In the genomic region with DNA sequence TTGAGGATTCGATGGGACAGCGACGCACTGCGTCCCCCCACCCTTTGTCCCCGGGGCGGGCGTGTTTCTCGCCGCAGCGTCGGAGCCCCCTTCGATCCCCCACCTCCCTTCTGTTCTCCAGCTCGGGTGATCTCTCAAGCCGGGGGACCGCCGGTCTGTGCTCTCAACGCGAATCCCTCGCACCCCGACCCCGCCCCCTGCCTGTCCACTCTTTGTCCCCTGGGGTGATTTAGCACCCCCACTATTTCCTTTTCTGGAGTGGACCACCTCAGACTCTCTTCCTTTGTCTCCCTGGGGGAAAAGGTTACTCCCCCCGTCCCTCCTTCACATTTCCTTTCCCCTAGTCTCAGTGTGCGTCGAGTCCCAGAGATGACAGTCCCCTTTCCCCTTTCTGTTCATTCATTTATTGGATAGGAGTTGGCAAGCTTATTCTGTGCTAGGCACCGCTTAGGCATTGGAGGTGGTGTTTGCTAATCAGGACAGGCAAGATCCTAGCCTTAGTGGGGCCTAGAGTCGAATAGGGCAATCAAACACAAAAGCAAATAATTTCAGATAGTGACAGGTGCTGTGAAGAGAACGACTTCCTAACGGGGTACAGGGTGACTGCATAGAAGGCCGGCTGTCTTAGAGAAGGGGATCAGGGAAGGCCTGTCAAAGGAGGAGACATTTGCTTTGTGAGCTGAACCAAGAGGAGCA, we compare ENCODE assay signal across 1 cellular context.
TF ChIP-seq lines count a peak whose summit lies in the region.

No MANE protein-coding gene starts in this region.

TF ChIP-seq in K562, 482 proteins besides CTCF, POLR2A, EP300 and RAD21 (continued from another document and continues in another):
- TF ChIP-seq, protein P1, sequence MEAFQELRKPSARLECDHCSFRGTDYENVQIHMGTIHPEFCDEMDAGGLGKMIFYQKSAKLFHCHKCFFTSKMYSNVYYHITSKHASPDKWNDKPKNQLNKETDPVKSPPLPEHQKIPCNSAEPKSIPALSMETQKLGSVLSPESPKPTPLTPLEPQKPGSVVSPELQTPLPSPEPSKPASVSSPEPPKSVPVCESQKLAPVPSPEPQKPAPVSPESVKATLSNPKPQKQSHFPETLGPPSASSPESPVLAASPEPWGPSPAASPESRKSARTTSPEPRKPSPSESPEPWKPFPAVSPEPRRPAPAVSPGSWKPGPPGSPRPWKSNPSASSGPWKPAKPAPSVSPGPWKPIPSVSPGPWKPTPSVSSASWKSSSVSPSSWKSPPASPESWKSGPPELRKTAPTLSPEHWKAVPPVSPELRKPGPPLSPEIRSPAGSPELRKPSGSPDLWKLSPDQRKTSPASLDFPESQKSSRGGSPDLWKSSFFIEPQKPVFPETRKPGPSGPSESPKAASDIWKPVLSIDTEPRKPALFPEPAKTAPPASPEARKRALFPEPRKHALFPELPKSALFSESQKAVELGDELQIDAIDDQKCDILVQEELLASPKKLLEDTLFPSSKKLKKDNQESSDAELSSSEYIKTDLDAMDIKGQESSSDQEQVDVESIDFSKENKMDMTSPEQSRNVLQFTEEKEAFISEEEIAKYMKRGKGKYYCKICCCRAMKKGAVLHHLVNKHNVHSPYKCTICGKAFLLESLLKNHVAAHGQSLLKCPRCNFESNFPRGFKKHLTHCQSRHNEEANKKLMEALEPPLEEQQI (IDR thresholded peaks at IDR 0.05), result no peak
- TF ChIP-seq POLR2G (IDR thresholded peaks at IDR 0.05; ENCODE audit: low read depth, low read length) (no peak), ATF4 (CRISPR knock-in tag; IDR thresholded peaks at IDR 0.05) (no peak), CHD1 (IDR thresholded peaks at IDR 0.05; ENCODE audit: low read length) (peak; percentile 57), OTX1 (CRISPR knock-in tag; IDR thresholded peaks at IDR 0.05) (no peak), GATAD2B (IDR thresholded peaks at IDR 0.05; ENCODE audit: borderline replicate concordance) (no peak), SNAPC5 (CRISPR knock-in tag; IDR thresholded peaks at IDR 0.05) (no peak), ZBTB2 (IDR thresholded peaks at IDR 0.05) (no peak), C11orf30 (IDR thresholded peaks at IDR 0.05; ENCODE audit: low read depth) (no peak), ZNF639 (CRISPR knock-in tag; conservative IDR thresholded peaks at IDR 0.05 in 1 of 2, IDR thresholded peaks at IDR 0.05 in 1 of 2) (no peak), PPARD (CRISPR knock-in tag; IDR thresholded peaks at IDR 0.05) (no peak), HDAC1 (IDR thresholded peaks at IDR 0.05) (peak in 1 of 2 experiments; percentile 43; a peak in 2 of 4 replicates), IFI16 (CRISPR knock-in tag; IDR thresholded peaks at IDR 0.05) (no peak), ETV5 (CRISPR knock-in tag; IDR thresholded peaks at IDR 0.05; ENCODE audit: low read depth) (no peak), U2AF1 (optimal IDR thresholded peaks at IDR 0.05; ENCODE audit: low read depth, low read length) (no peak), GTF2A2 (tag; IDR thresholded peaks at IDR 0.05) (no peak), ADNP (tag; IDR thresholded peaks at IDR 0.05) (no peak), CC2D1A (IDR thresholded peaks at IDR 0.05) (no peak), ZBTB43 (CRISPR knock-in tag; IDR thresholded peaks at IDR 0.05) (0 out of 2 replicates have a peak, but pooled peaks have one; percentile 33), PHB (CRISPR knock-in tag; IDR thresholded peaks at IDR 0.05) (no peak), SMAD4 (CRISPR knock-in tag; conservative IDR thresholded peaks at IDR 0.05) (no peak), MIER1 (IDR thresholded peaks at IDR 0.05; ENCODE audit: low read depth) (no peak), NR2C2 (CRISPR knock-in tag; IDR thresholded peaks at IDR 0.05) (no peak), NR2C2 (tag; IDR thresholded peaks at IDR 0.05) (no peak), CGGBP1 (CRISPR knock-in tag; IDR thresholded peaks at IDR 0.05) (no peak), KHSRP (IDR thresholded peaks at IDR 0.05) (no peak), ZNF778 (CRISPR knock-in tag; IDR thresholded peaks at IDR 0.05) (no peak), KAT8 (IDR thresholded peaks at IDR 0.05; ENCODE audit: low read depth) (no peak)
- TF ChIP-seq, protein P2, sequence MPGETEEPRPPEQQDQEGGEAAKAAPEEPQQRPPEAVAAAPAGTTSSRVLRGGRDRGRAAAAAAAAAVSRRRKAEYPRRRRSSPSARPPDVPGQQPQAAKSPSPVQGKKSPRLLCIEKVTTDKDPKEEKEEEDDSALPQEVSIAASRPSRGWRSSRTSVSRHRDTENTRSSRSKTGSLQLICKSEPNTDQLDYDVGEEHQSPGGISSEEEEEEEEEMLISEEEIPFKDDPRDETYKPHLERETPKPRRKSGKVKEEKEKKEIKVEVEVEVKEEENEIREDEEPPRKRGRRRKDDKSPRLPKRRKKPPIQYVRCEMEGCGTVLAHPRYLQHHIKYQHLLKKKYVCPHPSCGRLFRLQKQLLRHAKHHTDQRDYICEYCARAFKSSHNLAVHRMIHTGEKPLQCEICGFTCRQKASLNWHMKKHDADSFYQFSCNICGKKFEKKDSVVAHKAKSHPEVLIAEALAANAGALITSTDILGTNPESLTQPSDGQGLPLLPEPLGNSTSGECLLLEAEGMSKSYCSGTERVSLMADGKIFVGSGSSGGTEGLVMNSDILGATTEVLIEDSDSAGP (CRISPR knock-in tag; IDR thresholded peaks at IDR 0.05), result no peak
- TF ChIP-seq, protein P3, sequence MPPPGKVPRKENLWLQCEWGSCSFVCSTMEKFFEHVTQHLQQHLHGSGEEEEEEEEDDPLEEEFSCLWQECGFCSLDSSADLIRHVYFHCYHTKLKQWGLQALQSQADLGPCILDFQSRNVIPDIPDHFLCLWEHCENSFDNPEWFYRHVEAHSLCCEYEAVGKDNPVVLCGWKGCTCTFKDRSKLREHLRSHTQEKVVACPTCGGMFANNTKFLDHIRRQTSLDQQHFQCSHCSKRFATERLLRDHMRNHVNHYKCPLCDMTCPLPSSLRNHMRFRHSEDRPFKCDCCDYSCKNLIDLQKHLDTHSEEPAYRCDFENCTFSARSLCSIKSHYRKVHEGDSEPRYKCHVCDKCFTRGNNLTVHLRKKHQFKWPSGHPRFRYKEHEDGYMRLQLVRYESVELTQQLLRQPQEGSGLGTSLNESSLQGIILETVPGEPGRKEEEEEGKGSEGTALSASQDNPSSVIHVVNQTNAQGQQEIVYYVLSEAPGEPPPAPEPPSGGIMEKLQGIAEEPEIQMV (tag; conservative IDR thresholded peaks at IDR 0.05; ENCODE audit: low read depth), result no peak
- TF ChIP-seq, protein P4, sequence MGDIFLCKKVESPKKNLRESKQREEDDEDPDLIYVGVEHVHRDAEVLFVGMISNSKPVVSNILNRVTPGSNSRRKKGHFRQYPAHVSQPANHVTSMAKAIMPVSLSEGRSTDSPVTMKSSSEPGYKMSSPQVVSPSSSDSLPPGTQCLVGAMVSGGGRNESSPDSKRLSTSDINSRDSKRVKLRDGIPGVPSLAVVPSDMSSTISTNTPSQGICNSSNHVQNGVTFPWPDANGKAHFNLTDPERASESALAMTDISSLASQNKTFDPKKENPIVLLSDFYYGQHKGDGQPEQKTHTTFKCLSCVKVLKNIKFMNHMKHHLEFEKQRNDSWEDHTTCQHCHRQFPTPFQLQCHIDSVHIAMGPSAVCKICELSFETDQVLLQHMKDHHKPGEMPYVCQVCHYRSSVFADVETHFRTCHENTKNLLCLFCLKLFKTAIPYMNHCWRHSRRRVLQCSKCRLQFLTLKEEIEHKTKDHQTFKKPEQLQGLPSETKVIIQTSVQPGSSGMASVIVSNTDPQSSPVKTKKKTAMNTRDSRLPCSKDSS (IDR thresholded peaks at IDR 0.05; ENCODE audit: low read depth, partially characterized antibody), result no peak
- TF ChIP-seq, protein P5, sequence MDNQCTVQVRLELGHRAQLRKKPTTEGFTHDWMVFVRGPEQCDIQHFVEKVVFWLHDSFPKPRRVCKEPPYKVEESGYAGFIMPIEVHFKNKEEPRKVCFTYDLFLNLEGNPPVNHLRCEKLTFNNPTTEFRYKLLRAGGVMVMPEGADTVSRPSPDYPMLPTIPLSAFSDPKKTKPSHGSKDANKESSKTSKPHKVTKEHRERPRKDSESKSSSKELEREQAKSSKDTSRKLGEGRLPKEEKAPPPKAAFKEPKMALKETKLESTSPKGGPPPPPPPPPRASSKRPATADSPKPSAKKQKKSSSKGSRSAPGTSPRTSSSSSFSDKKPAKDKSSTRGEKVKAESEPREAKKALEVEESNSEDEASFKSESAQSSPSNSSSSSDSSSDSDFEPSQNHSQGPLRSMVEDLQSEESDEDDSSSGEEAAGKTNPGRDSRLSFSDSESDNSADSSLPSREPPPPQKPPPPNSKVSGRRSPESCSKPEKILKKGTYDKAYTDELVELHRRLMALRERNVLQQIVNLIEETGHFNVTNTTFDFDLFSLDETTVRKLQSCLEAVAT (IDR thresholded peaks at IDR 0.05), result 0 out of 4 replicates have a peak, but pooled peaks of 1 of the 2 experiments have one; percentile 15
- TF ChIP-seq, protein P6, sequence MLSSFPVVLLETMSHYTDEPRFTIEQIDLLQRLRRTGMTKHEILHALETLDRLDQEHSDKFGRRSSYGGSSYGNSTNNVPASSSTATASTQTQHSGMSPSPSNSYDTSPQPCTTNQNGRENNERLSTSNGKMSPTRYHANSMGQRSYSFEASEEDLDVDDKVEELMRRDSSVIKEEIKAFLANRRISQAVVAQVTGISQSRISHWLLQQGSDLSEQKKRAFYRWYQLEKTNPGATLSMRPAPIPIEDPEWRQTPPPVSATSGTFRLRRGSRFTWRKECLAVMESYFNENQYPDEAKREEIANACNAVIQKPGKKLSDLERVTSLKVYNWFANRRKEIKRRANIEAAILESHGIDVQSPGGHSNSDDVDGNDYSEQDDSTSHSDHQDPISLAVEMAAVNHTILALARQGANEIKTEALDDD (IDR thresholded peaks at IDR 0.05), result no peak
- TF ChIP-seq, protein P7, sequence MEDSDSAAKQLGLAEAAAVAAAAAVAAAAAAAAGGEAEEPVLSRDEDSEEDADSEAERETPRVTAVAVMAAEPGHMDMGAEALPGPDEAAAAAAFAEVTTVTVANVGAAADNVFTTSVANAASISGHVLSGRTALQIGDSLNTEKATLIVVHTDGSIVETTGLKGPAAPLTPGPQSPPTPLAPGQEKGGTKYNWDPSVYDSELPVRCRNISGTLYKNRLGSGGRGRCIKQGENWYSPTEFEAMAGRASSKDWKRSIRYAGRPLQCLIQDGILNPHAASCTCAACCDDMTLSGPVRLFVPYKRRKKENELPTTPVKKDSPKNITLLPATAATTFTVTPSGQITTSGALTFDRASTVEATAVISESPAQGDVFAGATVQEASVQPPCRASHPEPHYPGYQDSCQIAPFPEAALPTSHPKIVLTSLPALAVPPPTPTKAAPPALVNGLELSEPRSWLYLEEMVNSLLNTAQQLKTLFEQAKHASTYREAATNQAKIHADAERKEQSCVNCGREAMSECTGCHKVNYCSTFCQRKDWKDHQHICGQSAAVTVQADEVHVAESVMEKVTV (CRISPR knock-in tag; IDR thresholded peaks at IDR 0.05), result no peak
- TF ChIP-seq, protein P8, sequence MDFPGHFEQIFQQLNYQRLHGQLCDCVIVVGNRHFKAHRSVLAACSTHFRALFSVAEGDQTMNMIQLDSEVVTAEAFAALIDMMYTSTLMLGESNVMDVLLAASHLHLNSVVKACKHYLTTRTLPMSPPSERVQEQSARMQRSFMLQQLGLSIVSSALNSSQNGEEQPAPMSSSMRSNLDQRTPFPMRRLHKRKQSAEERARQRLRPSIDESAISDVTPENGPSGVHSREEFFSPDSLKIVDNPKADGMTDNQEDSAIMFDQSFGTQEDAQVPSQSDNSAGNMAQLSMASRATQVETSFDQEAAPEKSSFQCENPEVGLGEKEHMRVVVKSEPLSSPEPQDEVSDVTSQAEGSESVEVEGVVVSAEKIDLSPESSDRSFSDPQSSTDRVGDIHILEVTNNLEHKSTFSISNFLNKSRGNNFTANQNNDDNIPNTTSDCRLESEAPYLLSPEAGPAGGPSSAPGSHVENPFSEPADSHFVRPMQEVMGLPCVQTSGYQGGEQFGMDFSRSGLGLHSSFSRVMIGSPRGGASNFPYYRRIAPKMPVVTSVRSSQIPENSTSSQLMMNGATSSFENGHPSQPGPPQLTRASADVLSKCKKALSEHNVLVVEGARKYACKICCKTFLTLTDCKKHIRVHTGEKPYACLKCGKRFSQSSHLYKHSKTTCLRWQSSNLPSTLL (IDR thresholded peaks at IDR 0.05), result no peak
